8 cellular contexts compared by ENCODE assay signal in genomic region chr7:88218836-88219605, GRCh38. TPM values are rescaled to one million over a fixed set of nuclear protein-coding genes. Genes with fewer than 3 reads are reported as not detected.
DNase-seq lines count a peak whose midpoint lies in the region; ATAC-seq and TF ChIP-seq lines count a peak whose summit lies in the region.

No MANE protein-coding gene starts in this region.

- no peaks in the 10 kb centered on the region for H3K9me3 ChIP-seq in adrenal gland (replicated peaks in 1 of 3)

- H3K27me3 ChIP-seq in adrenal gland: no peaks in the 10 kb centered on the region

- TF ChIP-seq CTCF in RWPE1 (conservative IDR thresholded peaks at IDR 0.05; ENCODE audit: low read depth): no peak
- TF ChIP-seq CTCF in adrenal gland (IDR thresholded peaks at IDR 0.05): no peak

- CTCF ChIA-PET in RWPE1 (lab: Yijun Ruan, JAX): no interaction called here

- intact Hi-C loops in adrenal gland (cut with DNase I) (no loop called here), cardiac septum (cut with DNase I) (no loop called here)

- peaks cover 0 to 27% of the 10 kb centered on the region in 2 donors for H3K36me3 ChIP-seq in adrenal gland (replicated peaks in 1 of 2)

- peak overlapping the region; percentile 83 for H3K27ac ChIP-seq in RWPE1
- peak overlapping the region in 3 of 5 donors; percentile 87 to 96 (median 88) for H3K27ac ChIP-seq in adrenal gland

- POLR2A ChIA-PET in RWPE1 (lab: Yijun Ruan, JAX; ENCODE audit: low non-redundant PET): no interaction called here

- peak in 1 of 2 donors; percentile 41 for TF ChIP-seq POLR2A in adrenal gland (IDR thresholded peaks at IDR 0.05)

- DNase-seq in DMS79 treated with DMSO at 0.1 percent for 48 hours (lab: John Stamatoyannopoulos, UW) (peak; percentile 75), HK-2 (ENCODE audit: unreplicated experiment) (peak; percentile 32), RWPE1 (ENCODE audit: low spot score) (peak; percentile 34), adrenal gland (peak; percentile 57 to 81 (median 73)), cardiac septum (ENCODE audit: low spot score) (peak; percentile 77), pons (ENCODE audit: low spot score) (peak; percentile 74), GOT3 (lab: John Stamatoyannopoulos, UW) (no peak)

- WGBS in adrenal gland, 4 donors: 1 to 3% (median 2%) methylated on average over 26 to 27 of the region's 27 CpGs

- H3K4me1 ChIP-seq in adrenal gland (replicated peaks in 1 of 2): peaks cover 6 to 19% of the 10 kb centered on the region in 2 donors

- H3K4me3 ChIP-seq in adrenal gland: peak overlapping the region; percentile 37 to 92 (median 71)

- peak; percentile 33 for ATAC-seq in GM21367 (IDR thresholded peaks at IDR 0.05; ENCODE audit: unreplicated experiment)

RNA-seq across cellular contexts. Expression of gene SRI, which starts 0.8 kb away (rescaled TPM):
- 100 to 1,000 TPM in 4 of 8 donors, 10 to 100 TPM in 4; 37.7 to 163 (median 101) TPM for total RNA-seq in adrenal gland
- 100 to 1,000 TPM in 1 of 3 donors, 10 to 100 TPM in 2; 47.5 to 158 (median 50.0) TPM for polyA plus RNA-seq in adrenal gland
- 69.0 TPM for total RNA-seq in cardiac septum
